In the genomic region with DNA sequence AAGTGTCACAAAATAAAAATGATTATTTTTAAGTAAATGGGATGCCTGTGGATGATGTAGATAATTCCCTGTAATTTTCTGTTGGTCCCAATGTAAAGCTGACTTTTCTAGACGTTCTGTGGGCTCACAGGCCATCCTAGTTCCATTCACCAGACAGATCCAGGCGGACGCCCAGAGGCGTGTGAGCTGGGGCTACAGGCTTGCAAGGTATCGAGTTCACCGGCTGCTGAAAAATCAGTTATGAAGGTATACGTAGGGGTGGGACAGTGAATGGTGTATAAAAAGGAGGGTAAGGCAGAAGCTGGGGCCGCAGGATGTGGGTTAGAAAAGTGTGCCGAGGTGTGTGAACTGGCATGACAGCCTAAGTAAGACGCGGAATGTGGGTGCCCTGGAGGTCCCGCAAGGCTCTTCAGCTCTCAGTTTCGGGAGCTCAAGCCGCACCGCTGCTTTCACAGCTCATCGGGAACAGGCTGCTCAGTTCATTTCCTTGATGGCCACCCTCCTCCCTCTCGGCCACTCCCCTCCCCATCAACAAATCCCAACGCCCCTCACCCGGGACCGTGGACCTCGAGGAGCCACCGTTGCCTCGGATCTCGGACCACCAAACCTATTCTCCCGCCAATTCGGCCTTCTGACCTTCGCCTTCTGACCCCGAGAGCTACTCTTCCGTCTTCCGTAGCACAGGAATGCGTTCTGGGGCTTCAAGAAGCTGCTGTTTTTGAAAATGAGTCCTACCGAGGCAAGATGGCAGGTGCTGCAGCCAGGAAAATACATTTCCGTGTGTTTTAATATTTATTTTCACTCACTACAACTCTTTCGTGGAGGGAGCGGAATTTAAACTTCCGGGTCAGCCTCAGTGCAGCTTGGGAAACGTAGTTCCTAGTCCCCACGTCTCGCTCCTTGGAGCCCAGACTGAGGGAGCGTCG, we compare ENCODE assay signal across 1 cellular context.
TF ChIP-seq lines count a peak whose summit lies in the region.

A gene with protein sequence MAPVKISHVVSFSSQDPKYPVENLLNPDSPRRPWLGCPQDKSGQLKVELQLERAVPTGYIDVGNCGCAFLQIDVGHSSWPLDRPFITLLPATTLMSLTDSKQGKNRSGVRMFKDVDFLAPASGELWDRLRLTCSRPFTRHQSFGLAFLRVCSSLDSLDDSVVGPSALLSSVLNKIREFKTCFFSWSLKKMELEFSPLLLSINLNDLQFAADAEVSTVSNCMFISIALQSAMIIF (minus strand): TSS at position 782 of the 926 bp plus-strand sequence. CDS start 5,241 bp downstream, outside the sequence.

TF ChIP-seq in SK-N-SH, 30 proteins besides CTCF, POLR2A, EP300 and RAD21 (continued from another document):
- TF ChIP-seq, protein P1, sequence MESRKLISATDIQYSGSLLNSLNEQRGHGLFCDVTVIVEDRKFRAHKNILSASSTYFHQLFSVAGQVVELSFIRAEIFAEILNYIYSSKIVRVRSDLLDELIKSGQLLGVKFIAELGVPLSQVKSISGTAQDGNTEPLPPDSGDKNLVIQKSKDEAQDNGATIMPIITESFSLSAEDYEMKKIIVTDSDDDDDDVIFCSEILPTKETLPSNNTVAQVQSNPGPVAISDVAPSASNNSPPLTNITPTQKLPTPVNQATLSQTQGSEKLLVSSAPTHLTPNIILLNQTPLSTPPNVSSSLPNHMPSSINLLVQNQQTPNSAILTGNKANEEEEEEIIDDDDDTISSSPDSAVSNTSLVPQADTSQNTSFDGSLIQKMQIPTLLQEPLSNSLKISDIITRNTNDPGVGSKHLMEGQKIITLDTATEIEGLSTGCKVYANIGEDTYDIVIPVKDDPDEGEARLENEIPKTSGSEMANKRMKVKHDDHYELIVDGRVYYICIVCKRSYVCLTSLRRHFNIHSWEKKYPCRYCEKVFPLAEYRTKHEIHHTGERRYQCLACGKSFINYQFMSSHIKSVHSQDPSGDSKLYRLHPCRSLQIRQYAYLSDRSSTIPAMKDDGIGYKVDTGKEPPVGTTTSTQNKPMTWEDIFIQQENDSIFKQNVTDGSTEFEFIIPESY (IDR thresholded peaks at IDR 0.05; ENCODE audit: borderline replicate concordance, low read depth): no peak
- TF ChIP-seq JUND (IDR thresholded peaks at IDR 0.05): no peak
- no peak for TF ChIP-seq RFX5 (IDR thresholded peaks at IDR 0.05; ENCODE audit: low read length)
- no peak for TF ChIP-seq MEF2A (IDR thresholded peaks at IDR 0.05; ENCODE audit: borderline replicate concordance, low read depth)
- no peak for TF ChIP-seq TEAD4 (IDR thresholded peaks at IDR 0.05; ENCODE audit: borderline replicate concordance, insufficient read depth)
- TF ChIP-seq RCOR1 (IDR thresholded peaks at IDR 0.05; ENCODE audit: low read length): peak; percentile 55
- TF ChIP-seq RXRA (IDR thresholded peaks at IDR 0.05; ENCODE audit: borderline replicate concordance, low read depth): no peak
- TF ChIP-seq, protein P2, sequence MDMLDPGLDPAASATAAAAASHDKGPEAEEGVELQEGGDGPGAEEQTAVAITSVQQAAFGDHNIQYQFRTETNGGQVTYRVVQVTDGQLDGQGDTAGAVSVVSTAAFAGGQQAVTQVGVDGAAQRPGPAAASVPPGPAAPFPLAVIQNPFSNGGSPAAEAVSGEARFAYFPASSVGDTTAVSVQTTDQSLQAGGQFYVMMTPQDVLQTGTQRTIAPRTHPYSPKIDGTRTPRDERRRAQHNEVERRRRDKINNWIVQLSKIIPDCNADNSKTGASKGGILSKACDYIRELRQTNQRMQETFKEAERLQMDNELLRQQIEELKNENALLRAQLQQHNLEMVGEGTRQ (IDR thresholded peaks at IDR 0.05; ENCODE audit: borderline replicate concordance, low read depth, low read length): no peak
- TF ChIP-seq TCF12 (IDR thresholded peaks at IDR 0.05): no peak
- TF ChIP-seq ELF1 (IDR thresholded peaks at IDR 0.05): peak; percentile 97
- no peak for TF ChIP-seq YY1 (IDR thresholded peaks at IDR 0.05; ENCODE audit: low read depth)
- TF ChIP-seq, protein P3, sequence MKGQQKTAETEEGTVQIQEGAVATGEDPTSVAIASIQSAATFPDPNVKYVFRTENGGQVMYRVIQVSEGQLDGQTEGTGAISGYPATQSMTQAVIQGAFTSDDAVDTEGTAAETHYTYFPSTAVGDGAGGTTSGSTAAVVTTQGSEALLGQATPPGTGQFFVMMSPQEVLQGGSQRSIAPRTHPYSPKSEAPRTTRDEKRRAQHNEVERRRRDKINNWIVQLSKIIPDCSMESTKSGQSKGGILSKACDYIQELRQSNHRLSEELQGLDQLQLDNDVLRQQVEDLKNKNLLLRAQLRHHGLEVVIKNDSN (IDR thresholded peaks at IDR 0.05; ENCODE audit: borderline replicate concordance, low read depth): no peak
